10 cellular contexts compared by ENCODE assay signal in genomic region chr3:123656691-123657090, GRCh38.
DNase-seq lines count a peak whose midpoint lies in the region; ATAC-seq and TF ChIP-seq lines count a peak whose summit lies in the region.
"Had no signal": no experiment of that assay in that cellular context is flagged by ENCODE, and none has a peak within 500 bp of the region (broad histone marks: within the 10 kb centered on the region; RNA-seq: fewer than 3 reads in every experiment).

No MANE protein-coding gene starts in this region.

- peak overlapping the region; percentile 94 to 97 (median 96) for H3K27ac ChIP-seq in esophagus muscularis mucosa (replicated peaks in 1 of 4)
- H3K27ac ChIP-seq in smooth muscle cell (ENCODE audit: low read depth): no peak overlapping the region
- H3K27ac ChIP-seq: VCaP had no signal

- intact Hi-C loops in esophagus muscularis mucosa (cut with DNase I): no loop called here

- no peak overlapping the region for H3K4me2 ChIP-seq in smooth muscle cell

- TF ChIP-seq CTCF in GM12865 (IDR thresholded peaks at IDR 0.05; ENCODE audit: insufficient read depth, low read depth, low read length, missing control alignments): peak; percentile 22
- TF ChIP-seq CTCF in esophagus muscularis mucosa (IDR thresholded peaks at IDR 0.05): no peak
- peak; percentile 9 for TF ChIP-seq CTCF in smooth muscle cell (IDR thresholded peaks at IDR 0.05; ENCODE audit: borderline replicate concordance, insufficient read depth, poor library complexity, severe bottlenecking)

- peaks cover 10% of the 10 kb centered on the region for H3F3A ChIP-seq in smooth muscle cell (ENCODE audit: low read depth)

- H3K9me3 ChIP-seq in esophagus muscularis mucosa (no peaks in the 10 kb centered on the region), smooth muscle cell (replicated peaks; ENCODE audit: low read depth) (no peaks in the 10 kb centered on the region)

- H2AFZ ChIP-seq in smooth muscle cell (ENCODE audit: low read depth): no peak overlapping the region

- 69% methylated on average over 2 of the region's 2 CpGs for WGBS in esophagus muscularis mucosa
- WGBS in smooth muscle cell (ENCODE audit: low lambda C conversion rate): 79% methylated on average over 2 of the region's 2 CpGs

- peak; percentile 19 for DNase-seq in GM12865 (ENCODE audit: low read depth)
- peak; percentile 44 for DNase-seq in NAMALWA (ENCODE audit: low spot score)
- DNase-seq in esophagus muscularis mucosa (ENCODE audit: extremely low spot score): no peak
- no peak for DNase-seq in smooth muscle cell (lab: John Stamatoyannopoulos, UW; ENCODE audit: unreplicated experiment)
- no peak for DNase-seq in LoVo (ENCODE audit: low spot score)
- DNase-seq: mesenchymal stem cell; stimulated activated naive B cell treated with anti-CD40 and anti-IgM and Interleukin-4, amounts not matched to agents 10 μg/mL and 1 μg/mL and 100 μg/mL, for 72 hours had no signal

- H3K9ac ChIP-seq in smooth muscle cell (ENCODE audit: low read depth): no peak overlapping the region

- no peak for TF ChIP-seq EP300 in esophagus muscularis mucosa (IDR thresholded peaks at IDR 0.05)

- H3K27me3 ChIP-seq in esophagus muscularis mucosa (no peaks in the 10 kb centered on the region), smooth muscle cell (ENCODE audit: low read depth) (no peaks in the 10 kb centered on the region)

- peaks cover 85 to 100% (median 100%) of the 10 kb centered on the region in 4 donors for H3K4me1 ChIP-seq in esophagus muscularis mucosa
- peaks cover 19% of the 10 kb centered on the region for H3K4me1 ChIP-seq in smooth muscle cell (ENCODE audit: low read depth)

- H3K79me2 ChIP-seq in smooth muscle cell (ENCODE audit: low read depth): no peaks in the 10 kb centered on the region

- no peak overlapping the region for H3K4me3 ChIP-seq in GM12865 (ENCODE audit: low read depth, low read length)
- H3K4me3 ChIP-seq in esophagus muscularis mucosa: no peak overlapping the region
- H3K4me3 ChIP-seq in smooth muscle cell: no peak overlapping the region

- ATAC-seq in GM21526 (IDR thresholded peaks at IDR 0.05; ENCODE audit: low FRiP score, unreplicated experiment) (no peak), GM18909 (IDR thresholded peaks at IDR 0.05; ENCODE audit: poor library complexity, unreplicated experiment) (no peak)

- H3K36me3 ChIP-seq in esophagus muscularis mucosa (peaks cover 0 to 47% (median 23%) of the 10 kb centered on the region in 4 donors), smooth muscle cell (ENCODE audit: low read depth) (no peaks in the 10 kb centered on the region)

- TF ChIP-seq POLR2A in esophagus muscularis mucosa (IDR thresholded peaks at IDR 0.05; ENCODE audit: low read depth): no peak

- H4K20me1 ChIP-seq in smooth muscle cell (ENCODE audit: low read depth): no peaks in the 10 kb centered on the region

Comparison
In these comparisons a context has a peak if more than half of its experiments do, and no peak if none do; other contexts are left out.
1. DNase-seq: peak in GM12865 (single experiment) and NAMALWA (single experiment); none in esophagus muscularis mucosa (single experiment), smooth muscle cell (single experiment) and LoVo (single experiment).
2. CTCF ChIP-seq: peak in GM12865 (single experiment) and smooth muscle cell (single experiment); none in esophagus muscularis mucosa (0 of 3).